In the genomic region with DNA sequence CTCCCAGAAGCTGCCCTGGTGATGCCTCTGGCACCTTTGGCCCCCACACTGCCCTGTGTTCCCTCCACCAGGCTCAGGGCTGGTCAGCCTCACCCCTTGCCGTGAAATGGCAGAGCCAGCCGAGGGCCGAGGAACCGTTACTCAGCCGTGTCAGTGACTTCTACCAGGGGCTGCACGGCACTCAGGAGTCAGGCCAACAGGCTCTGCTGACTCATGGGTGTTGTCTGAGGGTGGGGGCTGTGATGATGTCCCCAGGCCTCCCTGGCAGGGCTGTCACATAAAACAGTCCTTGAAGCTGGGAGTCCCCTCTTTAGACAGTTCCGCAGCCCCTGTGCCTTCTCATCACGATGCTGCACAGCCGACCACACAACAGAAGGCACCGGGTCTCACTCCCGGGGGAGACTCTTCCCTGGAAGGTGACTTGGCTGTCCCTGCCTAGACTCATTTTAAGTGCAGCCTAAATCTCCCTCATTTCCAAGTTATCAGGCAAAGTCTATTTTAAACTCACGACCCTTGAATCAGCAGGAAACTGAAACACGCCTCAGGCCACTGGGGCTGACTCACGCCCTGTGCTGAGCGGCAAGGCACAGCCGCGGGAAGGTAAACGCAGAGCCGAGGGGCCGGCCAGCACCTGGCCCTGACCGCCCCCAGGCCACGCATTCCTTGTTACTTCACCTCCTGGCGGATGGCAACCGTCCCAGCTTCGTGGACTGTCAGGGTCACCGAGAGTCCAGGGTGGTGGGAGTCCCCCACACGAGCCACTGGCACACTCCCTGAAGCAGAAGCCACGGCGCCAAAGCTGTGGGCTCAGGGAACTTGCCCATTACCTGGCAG, we compare ENCODE assay signal across 8 cellular contexts.
DNase-seq lines count a peak whose midpoint lies in the region; ATAC-seq and TF ChIP-seq lines count a peak whose summit lies in the region.

No MANE protein-coding gene starts in this region.

- no peak for TF ChIP-seq EP300 in suprapubic skin (IDR thresholded peaks at IDR 0.05)

- peak overlapping the region in 1 of 2 experiments; percentile 8 for H3K14ac ChIP-seq in mesenchymal stem cell (ENCODE audit: low read length in 2 of 2)

- ATAC-seq in GM21515 (IDR thresholded peaks at IDR 0.05; ENCODE audit: unreplicated experiment): no peak

- peak overlapping the region; percentile 84 to 87 for H3K4ac ChIP-seq in mesenchymal stem cell (ENCODE audit: low read depth in 1 of 2, low read length in 2 of 2)

- WGBS in mesenchymal stem cell: 4% methylated on average over 29 of the region's 29 CpGs
- 14% methylated on average over 11 of the region's 29 CpGs for WGBS in suprapubic skin

- H3K9me3 Mint-ChIP-seq in HFFc6 (peaks cover 8% of the 10 kb centered on the region), chondrocyte (ENCODE audit: low read depth) (no peaks in the 10 kb centered on the region)

- H3K23ac ChIP-seq in mesenchymal stem cell (ENCODE audit: low read length in 2 of 2): no peak overlapping the region

- peak overlapping the region; percentile 12 for H2BK5ac ChIP-seq in mesenchymal stem cell (ENCODE audit: low read depth, low read length, poor library complexity, severe bottlenecking)

- H3K9me3 ChIP-seq in mesenchymal stem cell (ENCODE audit: control insufficient read depth, low read length) (no peaks in the 10 kb centered on the region), suprapubic skin (no peaks in the 10 kb centered on the region)

- H3K4me2 ChIP-seq in mesenchymal stem cell (ENCODE audit: low read length, poor library complexity, severe bottlenecking): peak overlapping the region; percentile 36

- peaks cover 14 to 28% of the 10 kb centered on the region in 2 experiments for H3K36me3 ChIP-seq in mesenchymal stem cell (ENCODE audit: control insufficient read depth in 1 of 2, insufficient read depth in 2 of 2, low read depth in 1 of 2, low read length in 2 of 2)
- no peaks in the 10 kb centered on the region for H3K36me3 ChIP-seq in suprapubic skin

- H2BK15ac ChIP-seq in mesenchymal stem cell (ENCODE audit: low read depth, poor library complexity, severe bottlenecking): peak overlapping the region; percentile 82

- H2AK5ac ChIP-seq in mesenchymal stem cell (ENCODE audit: low read length, severe bottlenecking): peak overlapping the region; percentile 70

- H3K4me3 ChIP-seq in mesenchymal stem cell (ENCODE audit: insufficient read depth in 1 of 2, low read depth in 1 of 2, low read length in 2 of 2) (peak overlapping the region in 1 of 2 experiments; percentile 72), suprapubic skin (peak overlapping the region; percentile 12)

- H3K4me1 ChIP-seq in mesenchymal stem cell (ENCODE audit: control insufficient read depth, insufficient read depth, low read depth, low read length) (peaks cover 84% of the 10 kb centered on the region), suprapubic skin (peaks cover 93% of the 10 kb centered on the region)

- TF ChIP-seq POLR2A in suprapubic skin (IDR thresholded peaks at IDR 0.05): no peak

- TF ChIP-seq CTCF in C4-2B (conservative IDR thresholded peaks at IDR 0.05) (no peak), HFFc6 (IDR thresholded peaks at IDR 0.05) (no peak), chondrocyte (IDR thresholded peaks at IDR 0.05) (no peak), suprapubic skin (IDR thresholded peaks at IDR 0.05) (no peak)

- peak overlapping the region; percentile 99 for H3K27ac Mint-ChIP-seq in HFFc6
- H3K27ac Mint-ChIP-seq in chondrocyte (ENCODE audit: unreplicated experiment): peak overlapping the region; percentile 97

- peaks cover 10% of the 10 kb centered on the region for H3K79me1 ChIP-seq in mesenchymal stem cell (replicated peaks; ENCODE audit: low read length, poor library complexity, severe bottlenecking)

- peak overlapping the region; percentile 85 for H2BK120ac ChIP-seq in mesenchymal stem cell (ENCODE audit: low read depth, low read length)

- H3K4me1 Mint-ChIP-seq in HFFc6 (ENCODE audit: low read depth) (peaks cover 96% of the 10 kb centered on the region), chondrocyte (ENCODE audit: low read depth) (peaks cover 96% of the 10 kb centered on the region)

- H4K8ac ChIP-seq in mesenchymal stem cell (ENCODE audit: low read length): peak overlapping the region; percentile 88

- DNase-seq in HFFc6: peak; percentile 94
- peak; percentile 60 to 78 for DNase-seq in SW 1271 (lab: John Stamatoyannopoulos, UW)
- peak; percentile 92 for DNase-seq in chondrocyte (ENCODE audit: low spot score)
- peak; percentile 96 for DNase-seq in mesenchymal stem cell
- no peak for DNase-seq in suprapubic skin (ENCODE audit: low spot score in 2 of 2)
- DNase-seq in DMS 273 (lab: John Stamatoyannopoulos, UW; ENCODE audit: unreplicated experiment): no peak

- peak overlapping the region; percentile 90 for H3K27ac ChIP-seq in C4-2B
- peak overlapping the region; percentile 87 for H3K27ac ChIP-seq in mesenchymal stem cell (ENCODE audit: low read length, poor library complexity, severe bottlenecking)
- H3K27ac ChIP-seq in suprapubic skin: peak overlapping the region; percentile 35

- peak overlapping the region; percentile 67 for H4K91ac ChIP-seq in mesenchymal stem cell (ENCODE audit: low read length)

- H3K9ac ChIP-seq in mesenchymal stem cell (ENCODE audit: low read length): peak overlapping the region; percentile 90

- peaks cover 54% of the 10 kb centered on the region for H3K36me3 Mint-ChIP-seq in HFFc6 (ENCODE audit: low read depth)
- H3K36me3 Mint-ChIP-seq in chondrocyte (ENCODE audit: low read depth): peaks cover 2% of the 10 kb centered on the region

- peak overlapping the region; percentile 82 to 93 for H2BK12ac ChIP-seq in mesenchymal stem cell (ENCODE audit: low read length in 2 of 2)

- peak overlapping the region; percentile 91 to 97 for H3K18ac ChIP-seq in mesenchymal stem cell (ENCODE audit: low read depth in 1 of 2, low read length in 2 of 2)

- H3K27me3 ChIP-seq in mesenchymal stem cell (ENCODE audit: control insufficient read depth in 1 of 2, insufficient read depth in 1 of 2, low read length in 2 of 2) (no peaks in the 10 kb centered on the region), suprapubic skin (no peaks in the 10 kb centered on the region)

- peak overlapping the region; percentile 83 for H3K4me3 Mint-ChIP-seq in HFFc6
- H3K4me3 Mint-ChIP-seq in chondrocyte (ENCODE audit: unreplicated experiment): peak overlapping the region; percentile 55

- no peak overlapping the region for H2AFZ ChIP-seq in mesenchymal stem cell (ENCODE audit: low read depth, low read length)

- H3K27me3 Mint-ChIP-seq in HFFc6 (ENCODE audit: insufficient read depth) (peaks cover 13% of the 10 kb centered on the region), chondrocyte (ENCODE audit: low read depth) (no peaks in the 10 kb centered on the region)

Comparison
In these comparisons a context has a peak if more than half of its experiments do, and no peak if none do; other contexts are left out.
1. H3K27ac ChIP-seq: peak in every context shown above with its lines; median percentile 90 in C4-2B; 87 in mesenchymal stem cell; 35 in suprapubic skin.
2. DNase-seq: peak in HFFc6 (single experiment), SW 1271 (2 of 2), chondrocyte (single experiment) and mesenchymal stem cell (single experiment); none in suprapubic skin (0 of 2) and DMS 273 (single experiment).